In the genomic region with DNA sequence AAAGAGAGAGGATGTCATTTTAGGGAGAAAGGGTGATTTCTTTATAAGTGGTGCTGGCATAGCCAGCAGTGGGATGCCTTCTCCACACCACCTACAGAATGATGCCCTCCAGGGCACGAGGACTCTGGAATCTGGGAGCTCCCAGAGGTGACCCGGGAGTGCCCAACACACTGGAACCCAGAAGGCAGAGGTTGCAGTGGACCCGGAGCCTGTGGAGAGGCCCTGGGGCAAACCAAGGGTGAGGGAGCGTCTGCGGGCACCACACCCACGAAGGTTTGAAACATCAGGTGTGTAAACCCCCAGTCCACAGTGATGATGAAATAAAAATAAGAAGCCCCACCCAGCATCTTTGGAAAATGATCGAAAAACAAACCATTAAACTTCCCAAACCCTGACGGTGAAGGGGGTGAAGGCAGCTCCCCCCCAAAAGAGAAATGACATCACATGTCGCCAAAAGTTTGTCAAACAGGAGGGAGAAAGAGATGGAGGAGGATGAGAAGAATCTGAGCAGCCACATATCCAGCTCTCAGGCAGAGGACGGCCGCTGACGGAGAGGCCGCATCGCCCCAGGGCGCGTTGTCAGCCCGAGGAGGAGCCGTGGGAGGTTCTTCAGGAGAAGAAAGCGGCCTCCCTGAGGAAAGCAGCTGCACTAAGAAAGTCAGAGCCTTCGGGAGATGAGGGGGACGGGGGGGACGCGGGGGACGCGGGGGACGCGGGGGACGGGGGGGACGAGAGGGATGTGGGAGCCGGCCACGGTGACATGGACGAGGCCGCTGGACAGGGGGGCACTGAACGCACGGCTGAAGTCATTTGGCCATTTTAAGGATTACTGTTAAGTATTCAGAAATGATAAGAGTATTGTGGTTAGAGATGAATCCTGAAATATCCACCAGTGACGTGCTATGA, we compare ENCODE assay signal across 10 cellular contexts. TPM values are rescaled to one million over a fixed set of nuclear protein-coding genes. Genes with fewer than 3 reads are reported as not detected.
A peak's percentile ranks its signal among the peaks of the same experiment; 100 is the strongest.
DNase-seq lines count a peak whose midpoint lies in the region; ATAC-seq and TF ChIP-seq lines count a peak whose summit lies in the region.
"Had no signal": no experiment of that assay in that cellular context is flagged by ENCODE, and none has a peak within 500 bp of the region (broad histone marks: within the 10 kb centered on the region; RNA-seq: fewer than 3 reads in every experiment).

No MANE protein-coding gene starts in this region.

- ATAC-seq in natural killer cell (no peak), GM21367 (IDR thresholded peaks at IDR 0.05; ENCODE audit: unreplicated experiment) (no peak), esophagus mucosa (no peak)
- ATAC-seq: pancreas had no signal

- no peaks in the 10 kb centered on the region for H3K27me3 Mint-ChIP-seq in activated CD4-positive, alpha-beta memory T cell treated with anti-CD3 and anti-CD28 coated beads for 36 hours
- no peaks in the 10 kb centered on the region for H3K27me3 Mint-ChIP-seq in natural killer cell (ENCODE audit: low read depth in 2 of 2)

- H3K4me3 Mint-ChIP-seq in activated CD4-positive, alpha-beta memory T cell treated with anti-CD3 and anti-CD28 coated beads for 36 hours = no peak overlapping the region
- H3K4me3 Mint-ChIP-seq in natural killer cell = peak overlapping the region; percentile 60

- peak; percentile 48 for DNase-seq in DMS79 treated with DMSO at 0.1 percent for 48 hours (lab: John Stamatoyannopoulos, UW)
- no peak for DNase-seq in DMS79 (lab: John Stamatoyannopoulos, UW)
- no peak for DNase-seq in activated CD4-positive, alpha-beta memory T cell treated with anti-CD3 and anti-CD28 coated beads for 36 hours
- DNase-seq in natural killer cell = no peak
- no peak for DNase-seq in esophagus squamous epithelium (lab: John Stamatoyannopoulos, UW)
- DNase-seq: tibial artery had no signal

- H3K36me3 Mint-ChIP-seq in activated CD4-positive, alpha-beta memory T cell treated with anti-CD3 and anti-CD28 coated beads for 36 hours = peaks cover 14% of the 10 kb centered on the region
- no peaks in the 10 kb centered on the region for H3K36me3 Mint-ChIP-seq in natural killer cell

- H3K4me1 ChIP-seq in HEK293 (ENCODE audit: control insufficient read depth, insufficient read depth, low read length) = no peaks in the 10 kb centered on the region
- no peaks in the 10 kb centered on the region for H3K4me1 ChIP-seq in esophagus squamous epithelium
- H3K4me1 ChIP-seq: pancreas, tibial artery had no signal

- TF ChIP-seq POLR2A in esophagus squamous epithelium (IDR thresholded peaks at IDR 0.05) = no peak

- no peaks in the 10 kb centered on the region for H3K4me1 Mint-ChIP-seq in activated CD4-positive, alpha-beta memory T cell treated with anti-CD3 and anti-CD28 coated beads for 36 hours (ENCODE audit: low read depth)
- peaks cover 9 to 17% of the 10 kb centered on the region in 2 donors for H3K4me1 Mint-ChIP-seq in natural killer cell

- H3K27ac ChIP-seq in HEK293 (ENCODE audit: extremely low read depth, low read depth, low read length) (no peak overlapping the region), esophagus squamous epithelium (no peak overlapping the region)
- H3K27ac ChIP-seq: pancreas, tibial artery had no signal

- no peaks in the 10 kb centered on the region for H3K27me3 ChIP-seq in esophagus squamous epithelium
- H3K27me3 ChIP-seq: pancreas, tibial artery had no signal

- H3K9me3 ChIP-seq in HEK293 (ENCODE audit: control insufficient read depth, insufficient read depth, low read depth, low read length) = no peaks in the 10 kb centered on the region
- H3K9me3 ChIP-seq in esophagus squamous epithelium = no peaks in the 10 kb centered on the region
- H3K9me3 ChIP-seq: pancreas, tibial artery had no signal

- CTCF ChIA-PET in HEK293 (lab: Yijun Ruan, JAX) = no interaction called here
- CTCF ChIA-PET in activated CD4-positive, alpha-beta memory T cell treated with anti-CD3 and anti-CD28 coated beads for 36 hours (lab: Charles Lee) = no interaction called here

- intact Hi-C loops in activated CD4-positive, alpha-beta memory T cell treated with anti-CD3 and anti-CD28 coated beads for 36 hours (cut with micrococcal nuclease) = no loop called here
- intact Hi-C loops in natural killer cell (cut with micrococcal nuclease) (no loop called here), esophagus squamous epithelium (cut with DNase I) (no loop called here)

- peaks cover 9% of the 10 kb centered on the region for H3K9me3 Mint-ChIP-seq in activated CD4-positive, alpha-beta memory T cell treated with anti-CD3 and anti-CD28 coated beads for 36 hours
- no peaks in the 10 kb centered on the region for H3K9me3 Mint-ChIP-seq in natural killer cell

- H3K4me3 ChIP-seq in HEK293 (ENCODE audit: low read depth, low read length) (no peak overlapping the region), esophagus squamous epithelium (no peak overlapping the region)
- H3K4me3 ChIP-seq: pancreas, tibial artery had no signal

- no peaks in the 10 kb centered on the region for H3K36me3 ChIP-seq in HEK293 (ENCODE audit: control insufficient read depth in 2 of 2, insufficient read depth in 1 of 2, low read length in 2 of 2)
- H3K36me3 ChIP-seq in esophagus squamous epithelium = no peaks in the 10 kb centered on the region

- H3K27ac Mint-ChIP-seq in activated CD4-positive, alpha-beta memory T cell treated with anti-CD3 and anti-CD28 coated beads for 36 hours = peak overlapping the region; percentile 71
- H3K27ac Mint-ChIP-seq in natural killer cell = peak overlapping the region; percentile 54 to 81

- TF ChIP-seq CTCF in HEK293 (tag by site-specific recombination; IDR thresholded peaks at IDR 0.05) (no peak), natural killer cell (IDR thresholded peaks at IDR 0.05) (no peak), esophagus squamous epithelium (IDR thresholded peaks at IDR 0.05) (no peak)

- 84 to 89% methylated on average over 29 to 32 of the region's 36 CpGs for WGBS in esophagus squamous epithelium, 2 donors

- POLR2A ChIA-PET in HEK293 (lab: Yijun Ruan, JAX) = interaction anchor here (1.9 kb wide), 1 partner anchor 43 kb away, joined by 8 read pairs; a partner anchor contains a TSS
- POLR2A ChIA-PET in activated CD4-positive, alpha-beta memory T cell treated with anti-CD3 and anti-CD28 coated beads for 36 hours (lab: Charles Lee) = no interaction called here

TF ChIP-seq in HEK293, 187 proteins besides CTCF, POLR2A, EP300 and RAD21 (continues in another document):
- TF ChIP-seq KLF1 (tag by site-specific recombination; IDR thresholded peaks at IDR 0.05) (peak; percentile 42; the same call in 1 of the 2 replicates), ZNF549 (tag by site-specific recombination; IDR thresholded peaks at IDR 0.05) (no peak), ZSCAN30 (tag by site-specific recombination; IDR thresholded peaks at IDR 0.05) (no peak), ZNF747 (tag by site-specific recombination; IDR thresholded peaks at IDR 0.05) (no peak), ZNF10 (tag by site-specific recombination; IDR thresholded peaks at IDR 0.05) (no peak), ZNF626 (tag by site-specific recombination; IDR thresholded peaks at IDR 0.05) (no peak), ZFP37 (tag by site-specific recombination; IDR thresholded peaks at IDR 0.05) (no peak), ZNF214 (tag by site-specific recombination; IDR thresholded peaks at IDR 0.05; ENCODE audit: borderline replicate concordance) (no peak)
- TF ChIP-seq, protein P1, sequence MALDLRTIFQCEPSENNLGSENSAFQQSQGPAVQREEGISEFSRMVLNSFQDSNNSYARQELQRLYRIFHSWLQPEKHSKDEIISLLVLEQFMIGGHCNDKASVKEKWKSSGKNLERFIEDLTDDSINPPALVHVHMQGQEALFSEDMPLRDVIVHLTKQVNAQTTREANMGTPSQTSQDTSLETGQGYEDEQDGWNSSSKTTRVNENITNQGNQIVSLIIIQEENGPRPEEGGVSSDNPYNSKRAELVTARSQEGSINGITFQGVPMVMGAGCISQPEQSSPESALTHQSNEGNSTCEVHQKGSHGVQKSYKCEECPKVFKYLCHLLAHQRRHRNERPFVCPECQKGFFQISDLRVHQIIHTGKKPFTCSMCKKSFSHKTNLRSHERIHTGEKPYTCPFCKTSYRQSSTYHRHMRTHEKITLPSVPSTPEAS (tag by site-specific recombination; IDR thresholded peaks at IDR 0.05) = no peak
- TF ChIP-seq, protein P2, sequence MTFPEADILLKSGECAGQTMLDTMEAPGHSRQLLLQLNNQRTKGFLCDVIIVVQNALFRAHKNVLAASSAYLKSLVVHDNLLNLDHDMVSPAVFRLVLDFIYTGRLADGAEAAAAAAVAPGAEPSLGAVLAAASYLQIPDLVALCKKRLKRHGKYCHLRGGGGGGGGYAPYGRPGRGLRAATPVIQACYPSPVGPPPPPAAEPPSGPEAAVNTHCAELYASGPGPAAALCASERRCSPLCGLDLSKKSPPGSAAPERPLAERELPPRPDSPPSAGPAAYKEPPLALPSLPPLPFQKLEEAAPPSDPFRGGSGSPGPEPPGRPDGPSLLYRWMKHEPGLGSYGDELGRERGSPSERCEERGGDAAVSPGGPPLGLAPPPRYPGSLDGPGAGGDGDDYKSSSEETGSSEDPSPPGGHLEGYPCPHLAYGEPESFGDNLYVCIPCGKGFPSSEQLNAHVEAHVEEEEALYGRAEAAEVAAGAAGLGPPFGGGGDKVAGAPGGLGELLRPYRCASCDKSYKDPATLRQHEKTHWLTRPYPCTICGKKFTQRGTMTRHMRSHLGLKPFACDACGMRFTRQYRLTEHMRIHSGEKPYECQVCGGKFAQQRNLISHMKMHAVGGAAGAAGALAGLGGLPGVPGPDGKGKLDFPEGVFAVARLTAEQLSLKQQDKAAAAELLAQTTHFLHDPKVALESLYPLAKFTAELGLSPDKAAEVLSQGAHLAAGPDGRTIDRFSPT (tag by site-specific recombination; IDR thresholded peaks at IDR 0.05) = 0 out of 2 replicates have a peak, but pooled peaks have one; percentile 43

RNA-seq across cellular contexts. Expression of a gene that starts 43.1 kb away (rescaled TPM):
- 10 to 100 TPM; 29.9 to 31.6 TPM for total RNA-seq in activated CD4-positive, alpha-beta memory T cell treated with anti-CD3 and anti-CD28 coated beads for 36 hours
- total RNA-seq in natural killer cell = 100 to 1,000 TPM in 1 of 3 donors, 10 to 100 TPM in 2; 78.1 to 111 (median 87.8) TPM
- 10 to 100 TPM; 16.2 to 38.1 (median 20.6) TPM for total RNA-seq in esophagus squamous epithelium
- total RNA-seq in esophagus mucosa = 13.9 TPM

RNA-seq across cellular contexts. Expression of a gene that starts 47.9 kb away (rescaled TPM):
- total RNA-seq in activated CD4-positive, alpha-beta memory T cell treated with anti-CD3 and anti-CD28 coated beads for 36 hours = 1 to 10 TPM; 3.1 to 4.0 TPM
- total RNA-seq in natural killer cell = 1 to 10 TPM; 4.3 to 6.4 (median 4.9) TPM
- total RNA-seq in esophagus squamous epithelium = 1 to 10 TPM in 2 of 4 donors, under 1 TPM in 2; 0.61 to 3.4 (median 0.91) TPM
- 1.0 TPM for total RNA-seq in esophagus mucosa

RNA-seq across cellular contexts. Expression of a gene that starts 49.4 kb away (rescaled TPM):
- total RNA-seq in activated CD4-positive, alpha-beta memory T cell treated with anti-CD3 and anti-CD28 coated beads for 36 hours = 10 to 100 TPM; 48.0 to 48.8 TPM
- total RNA-seq in natural killer cell (10 to 100 TPM; 11.5 to 17.9 (median 16.8) TPM), esophagus squamous epithelium (10 to 100 TPM; 31.6 to 48.6 (median 37.1) TPM), esophagus mucosa (36.9 TPM)
